8 cellular contexts compared by ENCODE assay signal in genomic region chr6:42217523-42218367, GRCh38. TPM values are rescaled to one million over a fixed set of nuclear protein-coding genes. Genes with fewer than 3 reads are reported as not detected.
A peak's percentile ranks its signal among the peaks of the same experiment; 100 is the strongest.
DNase-seq lines count a peak whose midpoint lies in the region; ATAC-seq and TF ChIP-seq lines count a peak whose summit lies in the region.

Gene MRPS10, minus strand, starts transcription at chr6:42217861. Its CDS starts 12 bp downstream, at chr6:42217849.

- H3K36me3 ChIP-seq in HUES64 (ENCODE audit: insufficient read depth, low read length) (peaks cover 15% of the 10 kb centered on the region), OCI-LY1 (ENCODE audit: insufficient read depth, low read length) (peaks cover 13% of the 10 kb centered on the region)

- H3K4me2 ChIP-seq in OCI-LY1 (ENCODE audit: low read length): peak within 1 kb of the TSS; percentile 88

- 13% methylated on average over 29 of the region's 29 CpGs for WGBS in HUES64

- peaks cover 39% of the 10 kb centered on the region for H3K36me3 Mint-ChIP-seq in Calu3 (ENCODE audit: insufficient read depth, unreplicated experiment)
- peaks cover 5% of the 10 kb centered on the region for H3K36me3 Mint-ChIP-seq in endothelial cell (ENCODE audit: low read depth, unreplicated experiment)
- no peaks in the 10 kb centered on the region for H3K36me3 Mint-ChIP-seq in mesothelial cell of epicardium

- peak; percentile 94 for ATAC-seq in GM21447 (IDR thresholded peaks at IDR 0.05; ENCODE audit: unreplicated experiment)

- peak within 1 kb of the TSS; percentile 85 for H3K9ac ChIP-seq in HUES64 (ENCODE audit: low read depth, low read length)
- peak within 1 kb of the TSS; percentile 93 for H3K9ac ChIP-seq in OCI-LY1 (ENCODE audit: low read length)

- DNase-seq in Calu3: peak; percentile 95
- peak; percentile 89 for DNase-seq in activated CD8-positive, alpha-beta memory T cell treated with anti-CD3 and anti-CD28 coated beads, Interleukin-2, amount 50 U/mL, for 4 hours
- peak; percentile 90 for DNase-seq in endothelial cell (ENCODE audit: low spot score)
- DNase-seq in mesothelial cell of epicardium (ENCODE audit: low spot score in 2 of 2, unreplicated experiment in 2 of 2): peak; percentile 75 to 87
- peak; percentile 81 to 86 for DNase-seq in stimulated activated CD8-positive, alpha-beta memory T cell treated with anti-CD3 and anti-CD28 coated beads, Interleukin-15, amount 100 ng/mL, for 48 hours (ENCODE audit: low read depth in 2 of 2)

- H3K27me3 ChIP-seq in HUES64 (ENCODE audit: insufficient read depth, low read length) (no peaks in the 10 kb centered on the region), OCI-LY1 (ENCODE audit: insufficient read depth, low read length) (no peaks in the 10 kb centered on the region)

- H3K4me1 Mint-ChIP-seq in Calu3 (ENCODE audit: low read depth, unreplicated experiment): peaks cover 34% of the 10 kb centered on the region
- H3K4me1 Mint-ChIP-seq in endothelial cell (ENCODE audit: unreplicated experiment): peaks cover 9% of the 10 kb centered on the region
- peaks cover 15% of the 10 kb centered on the region for H3K4me1 Mint-ChIP-seq in mesothelial cell of epicardium

- peak within 1 kb of the TSS; percentile 99 for H3K27ac Mint-ChIP-seq in Calu3 (ENCODE audit: unreplicated experiment)
- peak within 1 kb of the TSS; percentile 82 for H3K27ac Mint-ChIP-seq in endothelial cell (ENCODE audit: unreplicated experiment)
- peak within 1 kb of the TSS; percentile 99 for H3K27ac Mint-ChIP-seq in mesothelial cell of epicardium

- no peaks in the 10 kb centered on the region for H3K9me3 ChIP-seq in HUES64 (ENCODE audit: insufficient read depth, low read depth, low read length)
- H3K9me3 ChIP-seq in OCI-LY1 (ENCODE audit: low read length): no peaks in the 10 kb centered on the region

- H3K4me1 ChIP-seq in HUES64 (ENCODE audit: insufficient read depth, low read length) (peaks cover 4% of the 10 kb centered on the region; the same call in 1 of the 2 replicates), OCI-LY1 (ENCODE audit: insufficient read depth, low read length, severe bottlenecking) (peaks cover 22% of the 10 kb centered on the region)

- H3K9me3 Mint-ChIP-seq in Calu3 (ENCODE audit: low read depth, unreplicated experiment) (no peaks in the 10 kb centered on the region), endothelial cell (ENCODE audit: unreplicated experiment) (no peaks in the 10 kb centered on the region), mesothelial cell of epicardium (no peaks in the 10 kb centered on the region)

- H3K27me3 Mint-ChIP-seq in Calu3 (ENCODE audit: unreplicated experiment) (no peaks in the 10 kb centered on the region), endothelial cell (ENCODE audit: unreplicated experiment) (peaks cover 2% of the 10 kb centered on the region), mesothelial cell of epicardium (ENCODE audit: low read depth) (no peaks in the 10 kb centered on the region)

- H3F3A ChIP-seq in OCI-LY1 (ENCODE audit: insufficient read depth, low read length): no peaks in the 10 kb centered on the region

- CTCF ChIA-PET in Calu3 (lab: Charles Lee): interaction anchor here (0.6 to 1.5 kb wide), 5 partner anchors 12 to 330 kb away, joined by 3 to 6 read pairs (median 5); no protein-coding TSS in a partner anchor

- H3K27ac ChIP-seq in HUES64 (ENCODE audit: low read depth, low read length): peak within 1 kb of the TSS; percentile 69
- H3K27ac ChIP-seq in OCI-LY1 (ENCODE audit: low read depth, low read length, poor library complexity, severe bottlenecking): no peak within 1 kb of the TSS

- TF ChIP-seq CTCF in Calu3 (IDR thresholded peaks at IDR 0.05; ENCODE audit: unreplicated experiment) (no peak), OCI-LY1 (IDR thresholded peaks at IDR 0.05; ENCODE audit: low read length) (no peak), endothelial cell (IDR thresholded peaks at IDR 0.05; ENCODE audit: unreplicated experiment) (no peak), mesothelial cell of epicardium (IDR thresholded peaks at IDR 0.05; ENCODE audit: unreplicated experiment) (no peak)

- BruUV-seq in Calu3 (replicated peaks; lab: Mats Ljungman, UMichigan): TSS peak; percentile 72

- no peaks in the 10 kb centered on the region for H3K9me2 ChIP-seq in OCI-LY1 (ENCODE audit: low read depth, low read length)

- no peaks in the 10 kb centered on the region for H4K20me1 ChIP-seq in OCI-LY1 (ENCODE audit: insufficient read depth, low read length)

- peak within 1 kb of the TSS; percentile 98 for H2AFZ ChIP-seq in OCI-LY1 (ENCODE audit: low read length)

- intact Hi-C loops in Calu3 (cut with micrococcal nuclease; ENCODE audit: unreplicated experiment): loop anchor here (10.0 kb wide), 2 partner anchors 433 to 657 kb away; partner anchors contain the start of genes PRICKLE4, RPL7L1 and TOMM6

- H3K4me3 Mint-ChIP-seq in Calu3 (ENCODE audit: low read depth, unreplicated experiment) (peak within 1 kb of the TSS; percentile 96), endothelial cell (ENCODE audit: unreplicated experiment) (peak within 1 kb of the TSS; percentile 94), mesothelial cell of epicardium (peak within 1 kb of the TSS; percentile 99)

- H3K4me3 ChIP-seq in HUES64 (ENCODE audit: low read length) (peak within 1 kb of the TSS; percentile 73), OCI-LY1 (ENCODE audit: low read depth, low read length, poor library complexity, severe bottlenecking) (peak within 1 kb of the TSS; percentile 94)

- peaks cover 9% of the 10 kb centered on the region for H3K79me2 ChIP-seq in OCI-LY1 (ENCODE audit: insufficient read depth, low read length)

RNA-seq across cellular contexts. Expression of gene MRPS10, which starts in this region (rescaled TPM):
- total RNA-seq in Calu3 (2022) (48.1 and 50.0 TPM in 2 replicates), endothelial cell (ENCODE audit: unreplicated experiment) (21.9 TPM), mesothelial cell of epicardium (23.2 to 24.4 TPM (median 23.9 TPM) in 3 replicates)
- 27.9 TPM for polyA plus RNA-seq in HUES64 (2013, experiment 1 of 2)
- polyA plus RNA-seq in HUES64 (2013, experiment 2 of 2): 26.1 TPM
